Comparison of ENCODE assay signal across 28 cellular contexts in genomic region chr5:169707714-169708113, GRCh38.
DNase-seq lines count a peak whose midpoint lies in the region; ATAC-seq and TF ChIP-seq lines count a peak whose summit lies in the region.
"Had no signal": no experiment of that assay in that cellular context is flagged by ENCODE, and none has a peak within 500 bp of the region (broad histone marks: within the 10 kb centered on the region; RNA-seq: fewer than 3 reads in every experiment).

No MANE protein-coding gene starts in this region.

- CTCF ChIA-PET in activated CD4-positive, alpha-beta T cell treated with anti-CD3 and anti-CD28 coated beads for 36 hours (lab: Charles Lee) = interaction anchor here (0.6 to 1.2 kb wide), 2 partner anchors 89 to 96 kb away, joined by 3 to 5 read pairs; no protein-coding TSS in a partner anchor
- CTCF ChIA-PET in activated CD4-positive, alpha-beta T cell treated with anti-CD3 and anti-CD28 coated beads, Interleukin-2, amount 10 ng/mL, durations not matched to agents 7 days and 5 days (lab: Charles Lee) = interaction anchor here (0.8 kb wide), 1 partner anchor 54 kb away, joined by 4 read pairs; no protein-coding TSS in a partner anchor

- H3K4me2 ChIP-seq in GM23248 (ENCODE audit: unreplicated experiment) = no peak overlapping the region
- H3K4me2 ChIP-seq in osteoblast (ENCODE audit: insufficient read depth, low read length) = peak overlapping the region; percentile 51
- H3K4me2 ChIP-seq: hepatocyte had no signal

- H3K27ac ChIP-seq in GM23248 (peak overlapping the region; percentile 83), adrenal gland (peak overlapping the region in 4 of 5 donors; percentile 27 to 76 (median 64)), osteoblast (ENCODE audit: low read depth, low read length) (peak overlapping the region; percentile 67)
- H3K27ac ChIP-seq: breast epithelium, epithelial cell of prostate, hepatocyte had no signal

- in situ Hi-C loops in GM23248 (cut with MboI) = loop anchor here (10.0 to 25.0 kb wide), 2 partner anchors 357 to 480 kb away; no protein-coding TSS in a partner anchor

- intact Hi-C loops in activated CD4-positive, alpha-beta T cell treated with anti-CD3 and anti-CD28 coated beads for 36 hours (cut with DNase I, micrococcal nuclease) = no loop called here
- intact Hi-C loops in adrenal gland (cut with DNase I) (no loop called here), head of caudate nucleus (cut with DNase I) (no loop called here)

- no peaks in the 10 kb centered on the region for H4K20me1 ChIP-seq in GM23248 (ENCODE audit: insufficient read depth)
- H4K20me1 ChIP-seq in osteoblast (ENCODE audit: insufficient read depth, low read length) = no peaks in the 10 kb centered on the region

- no peak for TF ChIP-seq POLR2A in adrenal gland (IDR thresholded peaks at IDR 0.05)

- H3K4me1 ChIP-seq in GM23248 (ENCODE audit: insufficient read depth) = peaks cover 41% of the 10 kb centered on the region
- H3K4me1 ChIP-seq in adrenal gland (replicated peaks in 1 of 2) = peaks cover 6 to 17% of the 10 kb centered on the region in 2 donors
- H3K4me1 ChIP-seq in osteoblast (ENCODE audit: insufficient read depth, low read length) = peaks cover 31% of the 10 kb centered on the region
- H3K4me1 ChIP-seq: breast epithelium had no signal

- no peak overlapping the region for H3K4me3 Mint-ChIP-seq in activated CD4-positive, alpha-beta T cell treated with anti-CD3 and anti-CD28 coated beads for 36 hours
- no peak overlapping the region for H3K4me3 Mint-ChIP-seq in activated CD4-positive, alpha-beta T cell treated with anti-CD3 and anti-CD28 coated beads, Interleukin-2, amount 10 ng/mL, durations not matched to agents 7 days and 5 days
- H3K4me3 Mint-ChIP-seq: activated CD8-positive, alpha-beta T cell treated with anti-CD3 and anti-CD28 coated beads for 36 hours; CD8-positive, alpha-beta memory T cell; WTC11 had no signal

- H3K79me2 ChIP-seq in GM23248 (ENCODE audit: insufficient read depth) (no peaks in the 10 kb centered on the region), osteoblast (ENCODE audit: insufficient read depth, low read length) (no peaks in the 10 kb centered on the region)
- H3K79me2 ChIP-seq: hepatocyte had no signal

- no peak for DNase-seq in activated CD4-positive, alpha-beta T cell treated with anti-CD3 and anti-CD28 coated beads for 36 hours
- no peak for DNase-seq in activated CD4-positive, alpha-beta T cell treated with anti-CD3 and anti-CD28 coated beads, Interleukin-2, amount 10 ng/mL, durations not matched to agents 7 days and 5 days
- DNase-seq in GM23248 (no peak), adrenal gland (peak in 1 of 7 donors; percentile 10), osteoblast (ENCODE audit: insufficient read length, low spot score, missing footprints) (no peak), DMS79 (lab: John Stamatoyannopoulos, UW) (no peak), head of caudate nucleus (no peak), pons (ENCODE audit: low spot score) (no peak)
- DNase-seq: 8988T; activated CD8-positive, alpha-beta T cell treated with anti-CD3 and anti-CD28 coated beads for 36 hours; amniotic stem cell; CD8-positive, alpha-beta memory T cell; DMS 273 treated with DMSO at 0.1 percent for 48 hours; effector CD4-positive, alpha-beta T cell; left colon; mesendoderm; NCI-H1105 treated with DMSO at 0.1 percent for 48 hours; NCI-H1930; NCI-H526; NK-92 treated with Interleukin-12 subunit alpha and Interleukin-12 subunit beta, amount 100 ng/mL, for 24 hours; SHP77; stimulated activated CD4-positive, alpha-beta T cell treated with anti-CD3 and anti-CD28 coated beads, Interleukin-2, amount 100 ng/mL, for 24 hours; SW 1271 had no signal

- no peaks in the 10 kb centered on the region for H3K9me3 ChIP-seq in GM23248 (ENCODE audit: low read depth)
- H3K9me3 ChIP-seq in adrenal gland (replicated peaks in 1 of 3) = no peaks in the 10 kb centered on the region
- no peaks in the 10 kb centered on the region for H3K9me3 ChIP-seq in osteoblast (ENCODE audit: low read depth, low read length)
- H3K9me3 ChIP-seq: breast epithelium, tibial nerve had no signal

- H2AFZ ChIP-seq in GM23248 = no peak overlapping the region
- no peak overlapping the region for H2AFZ ChIP-seq in osteoblast (ENCODE audit: low read length)
- H2AFZ ChIP-seq: hepatocyte had no signal

- WGBS in GM23248 (ENCODE audit: low coverage in 1 of 2, low lambda C conversion rate in 2 of 2, missing lambda C conversion rate in 2 of 2), 2 experiments = 81 to 86% methylated on average over 4 of the region's 4 CpGs
- 94 to 100% (median 98%) methylated on average over 4 of the region's 4 CpGs for WGBS in adrenal gland, 4 donors

- no peaks in the 10 kb centered on the region for H3K27me3 ChIP-seq in GM23248 (replicated peaks; ENCODE audit: insufficient read depth)
- no peaks in the 10 kb centered on the region for H3K27me3 ChIP-seq in adrenal gland
- no peaks in the 10 kb centered on the region for H3K27me3 ChIP-seq in osteoblast (ENCODE audit: insufficient read depth, low read length)
- H3K27me3 ChIP-seq: breast epithelium, hepatocyte, tibial nerve had no signal

- no peaks in the 10 kb centered on the region for H3K36me3 ChIP-seq in GM23248 (ENCODE audit: low read depth)
- no peaks in the 10 kb centered on the region for H3K36me3 ChIP-seq in adrenal gland (replicated peaks in 1 of 2)
- H3K36me3 ChIP-seq in osteoblast (ENCODE audit: insufficient read depth, low read length) = no peaks in the 10 kb centered on the region
- H3K36me3 ChIP-seq: breast epithelium, tibial nerve had no signal

- no peak for TF ChIP-seq CTCF in adrenal gland (IDR thresholded peaks at IDR 0.05)
- TF ChIP-seq CTCF in osteoblast (IDR thresholded peaks at IDR 0.05; ENCODE audit: extremely low read depth, low read depth, low read length) = no peak

- H3K4me1 Mint-ChIP-seq in activated CD4-positive, alpha-beta T cell treated with anti-CD3 and anti-CD28 coated beads for 36 hours = peaks cover 42% of the 10 kb centered on the region
- peaks cover 7% of the 10 kb centered on the region for H3K4me1 Mint-ChIP-seq in activated CD4-positive, alpha-beta T cell treated with anti-CD3 and anti-CD28 coated beads, Interleukin-2, amount 10 ng/mL, durations not matched to agents 7 days and 5 days

- peaks cover 70% of the 10 kb centered on the region for H3K36me3 Mint-ChIP-seq in activated CD4-positive, alpha-beta T cell treated with anti-CD3 and anti-CD28 coated beads for 36 hours (ENCODE audit: low read depth)
- peaks cover 75% of the 10 kb centered on the region for H3K36me3 Mint-ChIP-seq in activated CD4-positive, alpha-beta T cell treated with anti-CD3 and anti-CD28 coated beads, Interleukin-2, amount 10 ng/mL, durations not matched to agents 7 days and 5 days (ENCODE audit: low read depth)
- H3K36me3 Mint-ChIP-seq: WTC11 had no signal

- H3K27me3 Mint-ChIP-seq in activated CD4-positive, alpha-beta T cell treated with anti-CD3 and anti-CD28 coated beads for 36 hours = no peaks in the 10 kb centered on the region
- H3K27me3 Mint-ChIP-seq in activated CD4-positive, alpha-beta T cell treated with anti-CD3 and anti-CD28 coated beads, Interleukin-2, amount 10 ng/mL, durations not matched to agents 7 days and 5 days = no peaks in the 10 kb centered on the region
- H3K27me3 Mint-ChIP-seq: activated CD8-positive, alpha-beta T cell treated with anti-CD3 and anti-CD28 coated beads for 36 hours; CD8-positive, alpha-beta memory T cell had no signal

- H3F3A ChIP-seq in GM23248 (ENCODE audit: insufficient read depth) = peaks cover 49% of the 10 kb centered on the region

- POLR2A ChIA-PET in activated CD4-positive, alpha-beta T cell treated with anti-CD3 and anti-CD28 coated beads for 36 hours (lab: Charles Lee) = no interaction called here
- POLR2A ChIA-PET in activated CD4-positive, alpha-beta T cell treated with anti-CD3 and anti-CD28 coated beads, Interleukin-2, amount 10 ng/mL, durations not matched to agents 7 days and 5 days (lab: Charles Lee) = no interaction called here

- no peak overlapping the region for H3K4me3 ChIP-seq in GM23248
- H3K4me3 ChIP-seq in adrenal gland = no peak overlapping the region
- H3K4me3 ChIP-seq in osteoblast (ENCODE audit: insufficient read depth, low read length) = no peak overlapping the region
- H3K4me3 ChIP-seq: breast epithelium, hepatocyte, tibial nerve had no signal

- peak overlapping the region; percentile 80 for H3K27ac Mint-ChIP-seq in activated CD4-positive, alpha-beta T cell treated with anti-CD3 and anti-CD28 coated beads for 36 hours
- H3K27ac Mint-ChIP-seq in activated CD4-positive, alpha-beta T cell treated with anti-CD3 and anti-CD28 coated beads, Interleukin-2, amount 10 ng/mL, durations not matched to agents 7 days and 5 days = no peak overlapping the region
- H3K27ac Mint-ChIP-seq: activated CD8-positive, alpha-beta T cell treated with anti-CD3 and anti-CD28 coated beads for 36 hours; WTC11 had no signal

- H3K9me2 ChIP-seq in GM23248 (ENCODE audit: insufficient read depth) = no peaks in the 10 kb centered on the region

- H3K9ac ChIP-seq in GM23248 = no peak overlapping the region

- no peak for ATAC-seq in activated CD4-positive, alpha-beta T cell treated with anti-CD3 and anti-CD28 coated beads for 36 hours
- ATAC-seq: activated CD8-positive, alpha-beta T cell treated with anti-CD3 and anti-CD28 coated beads for 36 hours; left colon; WTC11 had no signal

- no peaks in the 10 kb centered on the region for H3K9me3 Mint-ChIP-seq in activated CD4-positive, alpha-beta T cell treated with anti-CD3 and anti-CD28 coated beads for 36 hours (ENCODE audit: low read depth)
- H3K9me3 Mint-ChIP-seq in activated CD4-positive, alpha-beta T cell treated with anti-CD3 and anti-CD28 coated beads, Interleukin-2, amount 10 ng/mL, durations not matched to agents 7 days and 5 days = no peaks in the 10 kb centered on the region
- H3K9me3 Mint-ChIP-seq: activated CD8-positive, alpha-beta T cell treated with anti-CD3 and anti-CD28 coated beads for 36 hours; CD8-positive, alpha-beta memory T cell; WTC11 had no signal
